Comparison of ENCODE assay signal across 13 cellular contexts in the genomic region with DNA sequence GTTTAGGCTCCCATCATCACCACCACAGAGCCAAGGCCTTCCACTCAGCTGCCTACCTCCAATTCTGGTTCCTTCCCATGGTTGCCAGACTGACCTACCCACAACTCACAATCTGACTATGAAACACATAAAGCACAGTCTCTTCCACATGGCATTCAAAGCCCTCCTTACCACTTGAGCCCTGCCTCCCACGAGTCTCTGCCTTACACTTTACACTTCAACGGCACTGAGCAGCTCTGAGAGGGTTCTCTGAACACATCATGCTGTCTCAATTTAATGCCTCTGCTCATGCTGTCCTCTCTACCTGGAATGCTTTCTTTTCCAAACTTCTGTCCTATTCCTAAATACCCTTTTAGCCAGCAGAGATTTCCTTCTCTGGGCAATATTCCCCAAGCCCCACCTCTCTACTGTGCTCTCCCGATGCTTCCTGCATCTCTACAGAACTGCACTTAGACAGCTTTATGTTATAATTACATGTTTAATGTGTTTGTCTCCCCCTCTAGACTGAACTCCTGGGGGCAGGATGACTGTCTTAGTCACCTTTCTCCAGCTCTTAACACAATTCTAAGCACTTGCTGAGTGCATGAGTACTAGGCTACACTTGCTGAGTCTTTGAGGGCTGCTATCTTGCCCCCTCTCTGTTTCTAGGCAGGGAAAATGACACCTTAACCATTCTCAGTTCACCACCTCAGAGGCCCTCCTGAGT. TPM values are rescaled to one million over a fixed set of nuclear protein-coding genes. Genes with fewer than 3 reads are reported as not detected.
DNase-seq lines count a peak whose midpoint lies in the region; ATAC-seq and TF ChIP-seq lines count a peak whose summit lies in the region.
"Had no signal": no experiment of that assay in that cellular context is flagged by ENCODE, and none has a peak within 500 bp of the region (broad histone marks: within the 10 kb centered on the region; RNA-seq: fewer than 3 reads in every experiment).

No MANE protein-coding gene starts in this region.

- peak overlapping the region; percentile 86 for H3K23ac ChIP-seq in trophoblast cell (ENCODE audit: low read length)

- no peak overlapping the region for H2BK12ac ChIP-seq in trophoblast cell (ENCODE audit: low read length)

- ATAC-seq in activated naive CD8-positive, alpha-beta T cell treated with anti-CD3 and anti-CD28 coated beads, Interleukin-2, amount 50 U/mL, for 24 hours, result peak; percentile 81
- no peak for ATAC-seq in GM19351 (IDR thresholded peaks at IDR 0.05; ENCODE audit: unreplicated experiment)
- ATAC-seq: A549 had no signal

- CTCF ChIA-PET in HEK293 (lab: Yijun Ruan, JAX), result interaction anchor here (0.6 to 1.5 kb wide), 6 partner anchors 7 to 67 kb away, joined by 3 read pairs; no protein-coding TSS in a partner anchor

- no peak overlapping the region for H3K9ac ChIP-seq in trophoblast cell (ENCODE audit: low read length)

- no peak overlapping the region for H3K14ac ChIP-seq in trophoblast cell (ENCODE audit: low read length)

- DNase-seq in NK-92 treated with Interleukin-12 subunit alpha and Interleukin-12 subunit beta, amount 100 ng/mL, for 24 hours (lab: John Stamatoyannopoulos, UW), result peak; percentile 21
- DNase-seq in NK-92 (lab: John Stamatoyannopoulos, UW; ENCODE audit: unreplicated experiment), result no peak
- no peak for DNase-seq in activated naive CD8-positive, alpha-beta T cell treated with anti-CD3 and anti-CD28 coated beads, Interleukin-2, amount 50 U/mL, for 24 hours
- no peak for DNase-seq in trophoblast cell
- DNase-seq in NCI-H2029 (lab: John Stamatoyannopoulos, UW), result no peak
- DNase-seq in central memory CD4-positive, alpha-beta T cell, result no peak
- DNase-seq: Caco-2, GF-D8, Kasumi-1, T-helper 1 cell had no signal

- no peak overlapping the region for H2BK120ac ChIP-seq in trophoblast cell (ENCODE audit: insufficient read depth, low read length, poor library complexity)

- no peak overlapping the region for H2AK5ac ChIP-seq in trophoblast cell (ENCODE audit: low read length)

- H3K27ac Mint-ChIP-seq in activated naive CD8-positive, alpha-beta T cell treated with anti-CD3 and anti-CD28 coated beads, Interleukin-2, amount 50 U/mL, for 24 hours, result no peak overlapping the region

- H3K27ac ChIP-seq in HEK293 (ENCODE audit: extremely low read depth, low read depth, low read length), result no peak overlapping the region
- no peak overlapping the region for H3K27ac ChIP-seq in trophoblast cell (ENCODE audit: low read depth, low read length)
- H3K27ac ChIP-seq: A549 had no signal

- H3K4me1 ChIP-seq in HEK293 (ENCODE audit: control insufficient read depth, insufficient read depth, low read length) (peaks cover 5% of the 10 kb centered on the region; the same call in 1 of the 2 replicates), trophoblast cell (ENCODE audit: control insufficient read depth in 1 of 2, insufficient read depth in 2 of 2, low read length in 2 of 2) (no peaks in the 10 kb centered on the region)
- H3K4me1 ChIP-seq: A549 had no signal

- peaks cover 3% of the 10 kb centered on the region for H3K36me3 Mint-ChIP-seq in activated naive CD8-positive, alpha-beta T cell treated with anti-CD3 and anti-CD28 coated beads, Interleukin-2, amount 50 U/mL, for 24 hours (ENCODE audit: low read depth)

- no peak overlapping the region for H4K12ac ChIP-seq in trophoblast cell (ENCODE audit: low read depth, low read length)

- H3K4me3 ChIP-seq in HEK293 (ENCODE audit: low read depth, low read length) (no peak overlapping the region), trophoblast cell (ENCODE audit: low read depth, low read length) (no peak overlapping the region)
- H3K4me3 ChIP-seq: A549 had no signal

- no peaks in the 10 kb centered on the region for H3K36me3 ChIP-seq in HEK293 (ENCODE audit: control insufficient read depth in 2 of 2, insufficient read depth in 1 of 2, low read length in 2 of 2)
- no peaks in the 10 kb centered on the region for H3K36me3 ChIP-seq in trophoblast cell (ENCODE audit: control insufficient read depth in 1 of 2, insufficient read depth in 2 of 2, low read length in 2 of 2)

- H2AFZ ChIP-seq in trophoblast cell (ENCODE audit: insufficient read depth, low read length, poor library complexity), result no peak overlapping the region

- H3K4me1 Mint-ChIP-seq in activated naive CD8-positive, alpha-beta T cell treated with anti-CD3 and anti-CD28 coated beads, Interleukin-2, amount 50 U/mL, for 24 hours, result peaks cover 49% of the 10 kb centered on the region

- H3K9me3 Mint-ChIP-seq in activated naive CD8-positive, alpha-beta T cell treated with anti-CD3 and anti-CD28 coated beads, Interleukin-2, amount 50 U/mL, for 24 hours, result no peaks in the 10 kb centered on the region

- no peak overlapping the region for H2BK5ac ChIP-seq in trophoblast cell (ENCODE audit: low read depth, low read length, poor library complexity)

- POLR2A ChIA-PET in HEK293 (lab: Yijun Ruan, JAX), result interaction anchor here (0.6 to 1.2 kb wide), 2 partner anchors 57 to 75 kb away, joined by 3 to 4 read pairs; partner anchors contain the start of gene TMBIM6

- H4K91ac ChIP-seq in trophoblast cell (ENCODE audit: low read depth, low read length), result no peak overlapping the region

- no peak for TF ChIP-seq CTCF in HEK293 (tag by site-specific recombination; IDR thresholded peaks at IDR 0.05)

- no peak overlapping the region for H3K18ac ChIP-seq in trophoblast cell (ENCODE audit: low read length)

- H3K27me3 ChIP-seq in trophoblast cell (ENCODE audit: insufficient read depth, low read length), result no peaks in the 10 kb centered on the region

- WGBS in trophoblast cell (ENCODE audit: extremely low coverage, insufficient coverage, insufficient read length), result no CpG with 5 or more reads among the region's 3 CpGs

- H3K27me3 Mint-ChIP-seq in activated naive CD8-positive, alpha-beta T cell treated with anti-CD3 and anti-CD28 coated beads, Interleukin-2, amount 50 U/mL, for 24 hours, result no peaks in the 10 kb centered on the region

- no peaks in the 10 kb centered on the region for H3K79me2 ChIP-seq in trophoblast cell (ENCODE audit: control insufficient read depth, insufficient read depth, low read length, poor library complexity)

- H4K8ac ChIP-seq in trophoblast cell (ENCODE audit: low read depth, low read length), result no peak overlapping the region

- H3K4me3 Mint-ChIP-seq in activated naive CD8-positive, alpha-beta T cell treated with anti-CD3 and anti-CD28 coated beads, Interleukin-2, amount 50 U/mL, for 24 hours, result no peak overlapping the region

- no peak overlapping the region for H3K4ac ChIP-seq in trophoblast cell (ENCODE audit: low read depth, low read length)

- no peaks in the 10 kb centered on the region for H3K79me1 ChIP-seq in trophoblast cell (ENCODE audit: low read length)

- H3K9me3 ChIP-seq in HEK293 (ENCODE audit: control insufficient read depth, insufficient read depth, low read depth, low read length), result no peaks in the 10 kb centered on the region
- H3K9me3 ChIP-seq in trophoblast cell (ENCODE audit: insufficient read depth, low read depth, low read length), result no peaks in the 10 kb centered on the region
- H3K9me3 ChIP-seq: A549 had no signal

- H3K4me2 ChIP-seq in trophoblast cell (ENCODE audit: low read length), result no peak overlapping the region
- H3K4me2 ChIP-seq: A549 had no signal

TF ChIP-seq in HEK293, 187 proteins besides CTCF, POLR2A, EP300 and RAD21 (continues in another document):
- peak; percentile 96 for TF ChIP-seq SP7 (tag by site-specific recombination; IDR thresholded peaks at IDR 0.05)
- TF ChIP-seq HOXD13 (CRISPR knock-in tag; IDR thresholded peaks at IDR 0.05; ENCODE audit: borderline replicate concordance), result no peak
- TF ChIP-seq ZFHX2 (tag by site-specific recombination; conservative IDR thresholded peaks at IDR 0.05), result peak; percentile 47; the same call in 1 of the 2 replicates
- no peak for TF ChIP-seq ZNF2 (tag by site-specific recombination; IDR thresholded peaks at IDR 0.05)
- TF ChIP-seq ZBTB21 (tag by site-specific recombination; IDR thresholded peaks at IDR 0.05), result no peak
- TF ChIP-seq ZNF658 (tag by site-specific recombination; IDR thresholded peaks at IDR 0.05), result no peak
- TF ChIP-seq ATF2 (tag by site-specific recombination; IDR thresholded peaks at IDR 0.05; ENCODE audit: low read depth), result no peak
- TF ChIP-seq ZNF571 (tag by site-specific recombination; IDR thresholded peaks at IDR 0.05), result no peak
- TF ChIP-seq, protein P1, sequence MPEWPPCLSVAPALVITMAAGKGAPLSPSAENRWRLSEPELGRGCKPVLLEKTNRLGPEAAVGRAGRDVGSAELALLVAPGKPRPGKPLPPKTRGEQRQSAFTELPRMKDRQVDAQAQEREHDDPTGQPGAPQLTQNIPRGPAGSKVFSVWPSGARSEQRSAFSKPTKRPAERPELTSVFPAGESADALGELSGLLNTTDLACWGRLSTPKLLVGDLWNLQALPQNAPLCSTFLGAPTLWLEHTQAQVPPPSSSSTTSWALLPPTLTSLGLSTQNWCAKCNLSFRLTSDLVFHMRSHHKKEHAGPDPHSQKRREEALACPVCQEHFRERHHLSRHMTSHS (tag by site-specific recombination; IDR thresholded peaks at IDR 0.05), result no peak
- no peak for TF ChIP-seq REPIN1 (tag by site-specific recombination; IDR thresholded peaks at IDR 0.05; ENCODE audit: low read depth)
- TF ChIP-seq ZNF670 (tag by site-specific recombination; IDR thresholded peaks at IDR 0.05; ENCODE audit: low read depth), result no peak

RNA-seq across cellular contexts. Expression of gene FMNL3, which starts 23.4 kb away (rescaled TPM):
- polyA plus RNA-seq in trophoblast cell (2013), result 4.6 and 4.8 TPM in 2 replicates

RNA-seq across cellular contexts. Expression of gene TMBIM6, which starts 57.6 kb away (rescaled TPM):
- 538 and 588 TPM in 2 replicates for polyA plus RNA-seq in trophoblast cell (2013)
